Comparison of ENCODE assay signal across 24 cellular contexts in genomic region chr5:143116817-143117216, GRCh38.
"Had no signal": no experiment of that assay in that cellular context is flagged by ENCODE, and none has a peak within 500 bp of the region (broad histone marks: within the 10 kb centered on the region; RNA-seq: fewer than 3 reads in every experiment).

No MANE protein-coding gene starts in this region.

- H3K4me3 ChIP-seq: ascending aorta, cardiac muscle cell, heart right ventricle, psoas muscle, thoracic aorta had no signal

- H3K4me1 ChIP-seq: ascending aorta, parathyroid adenoma had no signal

- H3K27ac ChIP-seq: ascending aorta, cardiac muscle cell, heart right ventricle, parathyroid adenoma, psoas muscle, thoracic aorta had no signal

- ATAC-seq: esophagus mucosa; naive thymus-derived CD8-positive, alpha-beta T cell; stimulated activated naive CD8-positive, alpha-beta T cell treated with anti-CD3 and anti-CD28 coated beads, Interleukin-15, Interleukin-2, amounts not matched to agents 100 U/mL and 50 U/mL, for 24 hours; T-helper 17 cell had no signal

- H3K27me3 ChIP-seq: ascending aorta, cardiac muscle cell, heart right ventricle had no signal

- H3K36me3 ChIP-seq: cardiac muscle cell, thoracic aorta had no signal

- H3K9me3 ChIP-seq: ascending aorta, heart right ventricle, psoas muscle, thoracic aorta had no signal

- DNase-seq: activated CD4-positive, alpha-beta memory T cell treated with anti-CD3 and anti-CD28 coated beads, Interleukin-2, amount 10 ng/mL, durations not matched to agents 7 days and 5 days; activated CD4-positive, alpha-beta T cell treated with anti-CD3 and anti-CD28 coated beads, Interleukin-2, amount 10 ng/mL, durations not matched to agents 24 days and 14 days; activated CD4-positive, CD25-positive, alpha-beta regulatory T cell treated with anti-CD3 and anti-CD28 coated beads, Interleukin-2, amount 50 U/mL, for 72 hours; activated CD8-positive, alpha-beta memory T cell treated with anti-CD3 and anti-CD28 coated beads, Interleukin-2, amount 50 U/mL, for 48 hours; activated gamma-delta T cell; activated naive CD4-positive, alpha-beta T cell treated with anti-CD3 and anti-CD28 coated beads, Interleukin-2, amount 10 ng/mL, durations not matched to agents 7 days and 5 days; activated naive CD8-positive, alpha-beta T cell treated with anti-CD3 and anti-CD28 coated beads, Interleukin-2, amount 10 ng/mL, durations not matched to agents 7 days and 5 days; activated T-cell treated with anti-CD3 and anti-CD28 coated beads, Interleukin-2, amount 50 U/mL, for 24 hours; endodermal cell; foreskin fibroblast; heart right ventricle; naive thymus-derived CD8-positive, alpha-beta T cell; occipital lobe; psoas muscle; stimulated activated CD4-positive, alpha-beta T cell treated with anti-CD3 and anti-CD28 coated beads, Interleukin-2, amount 100 ng/mL, for 48 hours; stimulated activated naive CD8-positive, alpha-beta T cell treated with anti-CD3 and anti-CD28 coated beads, Interleukin-15, Interleukin-2, amounts not matched to agents 100 U/mL and 50 U/mL, for 24 hours; T-helper 17 cell; T1000; trophoblast cell had no signal
